ENCODE assay signal across 11 cellular contexts in the genomic region with DNA sequence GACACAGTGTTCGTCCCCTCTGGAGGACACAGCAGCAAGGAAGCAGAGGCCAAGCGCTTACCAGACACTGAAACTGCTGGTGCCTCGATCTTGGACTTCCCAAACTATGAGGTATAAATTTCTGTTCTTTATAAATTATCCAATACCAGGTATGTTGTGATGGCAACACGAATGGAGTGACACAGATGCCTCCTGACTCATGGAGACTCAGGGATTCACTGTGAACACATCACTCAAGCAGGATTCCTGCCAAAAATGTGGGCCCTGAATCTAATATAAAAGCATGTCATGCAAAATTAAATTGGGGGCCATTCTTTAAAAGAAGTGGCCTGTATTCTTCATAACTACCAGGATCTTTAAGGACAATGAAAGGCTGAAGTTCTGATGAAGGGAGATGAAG.
"Had no signal": no experiment of that assay in that cellular context is flagged by ENCODE, and none has a peak within 500 bp of the region (broad histone marks: within the 10 kb centered on the region; RNA-seq: fewer than 3 reads in every experiment).

No MANE protein-coding gene starts in this region.

- H3K4me3 ChIP-seq: esophagus squamous epithelium, smooth muscle cell, thyroid gland, uterus had no signal

- H3K27me3 ChIP-seq: esophagus squamous epithelium, thyroid gland, uterus had no signal

- DNase-seq: activated naive CD4-positive, alpha-beta T cell treated with anti-CD3 and anti-CD28 coated beads, Interleukin-2, amount 50 U/mL, for 16 hours; esophagus squamous epithelium; kidney; midbrain; naive thymus-derived CD4-positive, alpha-beta T cell; right cardiac atrium; thyroid gland; uterus had no signal

- H3K9me3 ChIP-seq: esophagus squamous epithelium, neutrophil, thyroid gland, uterus had no signal

- H3K27ac ChIP-seq: esophagus squamous epithelium, neutrophil, thyroid gland, uterus had no signal

- H3K36me3 ChIP-seq: esophagus squamous epithelium, neutrophil, thyroid gland, uterus had no signal

- H3K4me2 ChIP-seq: smooth muscle cell had no signal

- ATAC-seq: naive thymus-derived CD4-positive, alpha-beta T cell; right cardiac atrium; stimulated activated effector memory CD8-positive, alpha-beta T cell treated with anti-CD3 and anti-CD28 coated beads, Interleukin-12 subunit alpha, Interleukin-12 subunit beta, amount 100 ng/mL, for 72 hours had no signal

- H3K4me1 ChIP-seq: uterus had no signal
